ENCODE assay signal across 9 cellular contexts in genomic region chr14:68397371-68397779, GRCh38.
DNase-seq lines count a peak whose midpoint lies in the region; ATAC-seq and TF ChIP-seq lines count a peak whose summit lies in the region.
"Had no signal": no experiment of that assay in that cellular context is flagged by ENCODE, and none has a peak within 500 bp of the region (broad histone marks: within the 10 kb centered on the region; RNA-seq: fewer than 3 reads in every experiment).

No MANE protein-coding gene starts in this region.

- H3K4me1 ChIP-seq in lower lobe of right lung = peaks cover 76% of the 10 kb centered on the region
- H3K4me1 ChIP-seq in stomach = peaks cover 4 to 87% (median 48%) of the 10 kb centered on the region in 4 donors
- peaks cover 29% of the 10 kb centered on the region for H3K4me1 ChIP-seq in OCI-LY7 (ENCODE audit: insufficient read depth, low read length, poor library complexity, severe bottlenecking)

- intact Hi-C loops in MCF 10A (cut with micrococcal nuclease) = no loop called here
- intact Hi-C loops in lower lobe of right lung (cut with DNase I) = no loop called here
- intact Hi-C loops in stomach (cut with DNase I; ENCODE audit: low total_unique reads) = no loop called here
- intact Hi-C loops in OCI-LY7 (cut with micrococcal nuclease; ENCODE audit: unreplicated experiment) = no loop called here

- H2AFZ ChIP-seq in OCI-LY7 (ENCODE audit: low read length) = no peak overlapping the region

- TF ChIP-seq POLR2A in NB4 (IDR thresholded peaks at IDR 0.05; ENCODE audit: extremely low read depth, insufficient read length) (no peak), stomach (IDR thresholded peaks at IDR 0.05) (no peak)

- H3K27me3 Mint-ChIP-seq in MCF 10A (ENCODE audit: insufficient read depth, unreplicated experiment) = no peaks in the 10 kb centered on the region
- H3K27me3 Mint-ChIP-seq: activated CD4-positive, alpha-beta memory T cell treated with anti-CD3 and anti-CD28 coated beads for 36 hours had no signal

- H3K27ac Mint-ChIP-seq in MCF 10A (ENCODE audit: low read depth, unreplicated experiment) = peak overlapping the region; percentile 75
- H3K27ac Mint-ChIP-seq: activated CD4-positive, alpha-beta memory T cell treated with anti-CD3 and anti-CD28 coated beads for 36 hours had no signal

- BruUV-seq in MCF 10A (replicated peaks; lab: Mats Ljungman, UMichigan) (no TSS peak), OCI-LY7 (replicated peaks; lab: Mats Ljungman, UMichigan) (no TSS peak)

- H3K79me2 ChIP-seq in OCI-LY7 (ENCODE audit: insufficient read depth, low read depth, low read length) = no peaks in the 10 kb centered on the region

- H3K9me3 Mint-ChIP-seq in MCF 10A (ENCODE audit: unreplicated experiment) = no peaks in the 10 kb centered on the region
- H3K9me3 Mint-ChIP-seq: activated CD4-positive, alpha-beta memory T cell treated with anti-CD3 and anti-CD28 coated beads for 36 hours had no signal

- TF ChIP-seq EP300 in stomach (IDR thresholded peaks at IDR 0.05) = no peak

- H3K36me3 ChIP-seq in lower lobe of right lung (no peaks in the 10 kb centered on the region), stomach (no peaks in the 10 kb centered on the region), OCI-LY7 (ENCODE audit: insufficient read depth, low read length) (no peaks in the 10 kb centered on the region)

- H3K27ac ChIP-seq in lower lobe of right lung (peak overlapping the region; percentile 74), stomach (peak overlapping the region in 4 of 5 donors; percentile 11 to 72 (median 60)), OCI-LY7 (ENCODE audit: low read depth, low read length, poor library complexity, severe bottlenecking) (no peak overlapping the region)

- 67 to 83% (median 76%) methylated on average over 6 of the region's 6 CpGs for WGBS in stomach, 5 donors

- H3K27me3 ChIP-seq in lower lobe of right lung (ENCODE audit: low read depth) = no peaks in the 10 kb centered on the region
- H3K27me3 ChIP-seq in stomach = no peaks in the 10 kb centered on the region

- H3K4me2 ChIP-seq in OCI-LY7 (ENCODE audit: low read length) = no peak overlapping the region

- POLR2A ChIA-PET in MCF 10A (lab: Yijun Ruan, JAX) = interaction anchor here (1.1 kb wide), 1 partner anchor 152 kb away, joined by 5 read pairs; no protein-coding TSS in a partner anchor
- POLR2A ChIA-PET in OCI-LY7 (lab: Charles Lee) = no interaction called here

- no peaks in the 10 kb centered on the region for H3K36me3 Mint-ChIP-seq in MCF 10A (ENCODE audit: insufficient read depth, unreplicated experiment)
- H3K36me3 Mint-ChIP-seq: activated CD4-positive, alpha-beta memory T cell treated with anti-CD3 and anti-CD28 coated beads for 36 hours had no signal

- ATAC-seq in lower lobe of right lung = peak; percentile 90 to 93

- H3K4me3 ChIP-seq in NB4 (ENCODE audit: low read depth, low read length) = no peak overlapping the region
- no peak overlapping the region for H3K4me3 ChIP-seq in lower lobe of right lung
- H3K4me3 ChIP-seq in stomach = no peak overlapping the region
- H3K4me3 ChIP-seq in OCI-LY7 (ENCODE audit: low read depth, low read length, poor library complexity, severe bottlenecking) = no peak overlapping the region

- TF ChIP-seq CTCF in NB4 (IDR thresholded peaks at IDR 0.05; ENCODE audit: low read depth, low read length) (no peak), MCF 10A (IDR thresholded peaks at IDR 0.05; ENCODE audit: unreplicated experiment) (no peak), lower lobe of right lung (IDR thresholded peaks at IDR 0.05) (no peak), stomach (IDR thresholded peaks at IDR 0.05) (no peak), OCI-LY7 (conservative IDR thresholded peaks at IDR 0.05; ENCODE audit: low read length) (no peak)

- CTCF ChIA-PET in MCF 10A (lab: Yijun Ruan, JAX) = interaction anchor here (0.6 to 1.1 kb wide), 4 partner anchors 8 to 393 kb away, joined by 3 read pairs; no protein-coding TSS in a partner anchor
- CTCF ChIA-PET in OCI-LY7 (lab: Charles Lee; ENCODE audit: unreplicated experiment) = no interaction called here

- H3K9me3 ChIP-seq in lower lobe of right lung (no peaks in the 10 kb centered on the region), stomach (no peaks in the 10 kb centered on the region), OCI-LY7 (ENCODE audit: low read length) (no peaks in the 10 kb centered on the region)

- no peaks in the 10 kb centered on the region for H3K9me2 ChIP-seq in OCI-LY7 (ENCODE audit: insufficient read depth, low read length)

- H3K4me1 Mint-ChIP-seq in MCF 10A (ENCODE audit: insufficient read depth, unreplicated experiment) = peaks cover 56% of the 10 kb centered on the region

- peak; percentile 87 for DNase-seq in NB4 (ENCODE audit: low read depth)
- no peak for DNase-seq in MCF 10A (ENCODE audit: unreplicated experiment)
- DNase-seq in lower lobe of right lung = peak; percentile 89
- DNase-seq in stomach = no peak
- no peak for DNase-seq in NCI-H748 (lab: John Stamatoyannopoulos, UW; ENCODE audit: unreplicated experiment)
- DNase-seq in OCI-LY7 (ENCODE audit: low spot score) = no peak
- no peak for DNase-seq in activated CD4-positive, alpha-beta T cell treated with anti-CD3 and anti-CD28 coated beads, Interleukin-2, amount 50 U/mL, for 1 hour
- no peak for DNase-seq in NCI-H345 treated with DMSO at 0.1 percent for 48 hours (lab: John Stamatoyannopoulos, UW; ENCODE audit: unreplicated experiment)
- DNase-seq: activated CD4-positive, alpha-beta memory T cell treated with anti-CD3 and anti-CD28 coated beads for 36 hours had no signal

- H3K4me3 Mint-ChIP-seq in MCF 10A (ENCODE audit: unreplicated experiment) = no peak overlapping the region
- H3K4me3 Mint-ChIP-seq: activated CD4-positive, alpha-beta memory T cell treated with anti-CD3 and anti-CD28 coated beads for 36 hours had no signal

- no peaks in the 10 kb centered on the region for H4K20me1 ChIP-seq in OCI-LY7 (ENCODE audit: insufficient read depth, low read length)

Comparison
In these comparisons a context has a peak if more than half of its experiments do, and no peak if none do; other contexts are left out.
1. DNase-seq: peak in NB4 (single experiment) and lower lobe of right lung (single experiment); none in MCF 10A (single experiment), stomach (single experiment), NCI-H748 (single experiment), OCI-LY7 (single experiment), activated CD4-positive, alpha-beta T cell treated with anti-CD3 and anti-CD28 coated beads, Interleukin-2, amount 50 U/mL, for 1 hour (single experiment) and NCI-H345 treated with DMSO at 0.1 percent for 48 hours (single experiment).